In the genomic region with DNA sequence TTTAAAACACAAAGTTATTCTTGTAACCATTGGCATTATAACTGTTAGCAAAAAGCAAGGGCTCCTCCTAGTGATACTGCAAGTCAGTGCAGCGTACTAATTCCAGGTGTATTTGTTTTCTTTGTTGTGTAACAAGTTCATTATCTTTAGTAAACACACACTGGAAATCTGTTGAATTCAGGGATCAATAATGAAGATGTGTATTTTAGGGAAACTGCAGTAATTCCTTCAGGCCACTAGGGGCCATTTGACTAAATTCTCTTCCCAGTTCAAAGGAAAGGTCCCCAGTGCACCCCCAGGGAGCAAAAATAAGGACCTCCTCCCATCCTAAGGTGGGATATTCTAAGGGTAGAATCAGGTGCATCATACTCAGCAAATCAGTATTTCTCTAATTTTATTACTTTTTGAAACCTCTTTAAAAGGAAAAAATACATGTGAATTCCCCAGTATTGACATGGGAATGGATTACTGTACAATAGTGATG, we compare ENCODE assay signal across 8 cellular contexts.
A peak's percentile ranks its signal among the peaks of the same experiment; 100 is the strongest.
DNase-seq lines count a peak whose midpoint lies in the region; ATAC-seq and TF ChIP-seq lines count a peak whose summit lies in the region.

No MANE protein-coding gene starts in this region.

- peak; percentile 15 to 64 (median 53) for TF ChIP-seq CTCF in heart right ventricle (IDR thresholded peaks at IDR 0.05)
- TF ChIP-seq CTCF in Peyer's patch (IDR thresholded peaks at IDR 0.05): peak in 4 of 6 experiments; percentile 23 to 46 (median 39)
- peak; percentile 28 to 58 (median 48) for TF ChIP-seq CTCF in uterus (IDR thresholded peaks at IDR 0.05)

- TF ChIP-seq POLR2A in Peyer's patch (IDR thresholded peaks at IDR 0.05): no peak
- TF ChIP-seq POLR2A in uterus (IDR thresholded peaks at IDR 0.05): no peak

- H3K36me3 ChIP-seq in heart right ventricle: no peaks in the 10 kb centered on the region
- H3K36me3 ChIP-seq in Peyer's patch: no peaks in the 10 kb centered on the region
- H3K36me3 ChIP-seq in uterus: no peaks in the 10 kb centered on the region

- no peak overlapping the region for H3K4me3 ChIP-seq in heart right ventricle
- no peak overlapping the region for H3K4me3 ChIP-seq in Peyer's patch
- no peak overlapping the region for H3K4me3 ChIP-seq in uterus

- H3K4me1 ChIP-seq in heart right ventricle: peaks cover 0 to 18% (median 14%) of the 10 kb centered on the region in 9 donors
- H3K4me1 ChIP-seq in Peyer's patch: no peaks in the 10 kb centered on the region
- no peaks in the 10 kb centered on the region for H3K4me1 ChIP-seq in uterus

- peaks cover 0 to 5% (median 0%) of the 10 kb centered on the region in 7 donors for H3K27me3 ChIP-seq in heart right ventricle
- H3K27me3 ChIP-seq in Peyer's patch: no peaks in the 10 kb centered on the region
- H3K27me3 ChIP-seq in uterus: no peaks in the 10 kb centered on the region

- no peak for DNase-seq in heart right ventricle
- DNase-seq in Right ventricle myocardium superior: no peak
- no peak for DNase-seq in Peyer's patch
- peak; percentile 7 for DNase-seq in germinal center (ENCODE audit: low spot score)
- DNase-seq in uterus: no peak
- DNase-seq in activated CD8-positive, alpha-beta memory T cell treated with anti-CD3 and anti-CD28 coated beads for 24 hours: no peak
- DNase-seq in cerebellum (ENCODE audit: low spot score): no peak
- no peak for DNase-seq in stimulated activated naive CD8-positive, alpha-beta T cell treated with anti-CD3 and anti-CD28 coated beads, Interleukin-15, Interleukin-2, amounts not matched to agents 100 U/mL and 50 U/mL, for 24 hours

- ATAC-seq in heart right ventricle (no peak), Right ventricle myocardium superior (ENCODE audit: poor library complexity) (no peak)
- no peak for ATAC-seq in stimulated activated naive CD8-positive, alpha-beta T cell treated with anti-CD3 and anti-CD28 coated beads, Interleukin-15, Interleukin-2, amounts not matched to agents 100 U/mL and 50 U/mL, for 24 hours

- intact Hi-C loops in heart right ventricle (cut with DNase I): loop anchor here in 7 of 10 donors (2.0 to 10.0 kb wide), 5 partner anchors 172 to 468 kb away; a partner anchor contains a TSS
- intact Hi-C loops in Right ventricle myocardium superior (cut with DNase I): loop anchor here (5.0 kb wide), 1 partner anchor 468 kb away; no protein-coding TSS in a partner anchor
- intact Hi-C loops in uterus (cut with DNase I; ENCODE audit: low total_unique reads): no loop called here

- no peak overlapping the region for H3K27ac ChIP-seq in heart right ventricle
- H3K27ac ChIP-seq in Peyer's patch: no peak overlapping the region
- H3K27ac ChIP-seq in uterus: no peak overlapping the region

- 42 to 46% methylated on average over 1 of the region's 1 CpG for WGBS in heart right ventricle, 2 donors

- H3K9me3 ChIP-seq in heart right ventricle: no peaks in the 10 kb centered on the region
- H3K9me3 ChIP-seq in Peyer's patch: no peaks in the 10 kb centered on the region
- no peaks in the 10 kb centered on the region for H3K9me3 ChIP-seq in uterus
